Comparison of ENCODE assay signal across 1 cellular context in genomic region chr4:16686195-16686594, GRCh38.
TF ChIP-seq lines count a peak whose summit lies in the region.

No MANE protein-coding gene starts in this region.

TF ChIP-seq in GM23338, 12 proteins besides CTCF, POLR2A, EP300 and RAD21 (continued from another document):
- TF ChIP-seq ZNF462 (CRISPR knock-in tag; IDR thresholded peaks at IDR 0.05): no peak
- TF ChIP-seq EZH2phosphoT487 (IDR thresholded peaks at IDR 0.05; ENCODE audit: unreplicated experiment): no peak
- no peak for TF ChIP-seq ZNF331 (CRISPR knock-in tag; IDR thresholded peaks at IDR 0.05; ENCODE audit: low read depth)
- TF ChIP-seq ZNF114 (CRISPR knock-in tag; IDR thresholded peaks at IDR 0.05): no peak
- no peak for TF ChIP-seq STAT1 (IDR thresholded peaks at IDR 0.05; ENCODE audit: unreplicated experiment)
- no peak for TF ChIP-seq REST (IDR thresholded peaks at IDR 0.05; ENCODE audit: unreplicated experiment)
- TF ChIP-seq CREB1 (CRISPR knock-in tag; IDR thresholded peaks at IDR 0.05; ENCODE audit: low read depth): no peak
- TF ChIP-seq JUNB (IDR thresholded peaks at IDR 0.05; ENCODE audit: unreplicated experiment): no peak
- no peak for TF ChIP-seq ETS1 (IDR thresholded peaks at IDR 0.05)
